19 cellular contexts compared by ENCODE assay signal in the genomic region with DNA sequence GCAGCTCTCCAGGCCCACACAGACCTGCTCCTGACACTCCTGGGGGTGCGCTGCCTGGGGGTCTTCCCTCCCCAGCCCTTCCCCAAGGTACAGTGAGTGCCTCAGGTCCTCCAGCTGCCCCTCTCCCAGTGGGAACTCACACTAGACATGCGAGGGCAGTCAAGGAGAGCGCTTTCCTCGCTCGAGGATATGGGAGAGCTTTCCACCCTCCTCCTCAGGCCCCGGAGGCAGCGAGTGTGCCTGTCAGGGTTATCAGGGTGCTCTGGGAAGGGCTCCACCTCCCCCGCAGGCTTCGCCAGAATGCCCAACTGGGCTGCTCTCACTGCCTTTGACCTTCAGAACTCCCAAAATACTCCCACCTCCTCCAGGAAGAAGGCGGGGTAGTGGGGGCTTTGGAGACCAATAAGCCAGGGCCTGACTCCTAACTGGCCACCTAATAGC.
"Had no signal": no experiment of that assay in that cellular context is flagged by ENCODE, and none has a peak within 500 bp of the region (broad histone marks: within the 10 kb centered on the region; RNA-seq: fewer than 3 reads in every experiment).

No MANE protein-coding gene starts in this region.

- H3K4me3 ChIP-seq: heart left ventricle, left lung had no signal

- H3K36me3 ChIP-seq: heart left ventricle, left lung, neutrophil had no signal

- H3K9ac ChIP-seq: parathyroid adenoma had no signal

- H3K27me3 ChIP-seq: left lung had no signal

- ATAC-seq: activated CD4-positive, CD25-positive, alpha-beta regulatory T cell treated with anti-CD3 and anti-CD28 coated beads, Interleukin-2, amount 50 U/mL, for 24 hours; activated naive CD8-positive, alpha-beta T cell treated with anti-CD3 and anti-CD28 coated beads, Interleukin-2, amount 50 U/mL, for 24 hours; activated T-cell treated with anti-CD3 and anti-CD28 coated beads, Interleukin-2, amount 50 U/mL, for 72 hours; heart left ventricle; left lung; natural killer cell; right cardiac atrium; stimulated activated effector memory CD8-positive, alpha-beta T cell treated with anti-CD3 and anti-CD28 coated beads, Interleukin-12 subunit alpha, Interleukin-12 subunit beta, amount 100 ng/mL, for 72 hours; stimulated activated naive CD8-positive, alpha-beta T cell treated with anti-CD3 and anti-CD28 coated beads, Interleukin-15, amount 100 ng/mL, for 72 hours had no signal

- H3K4me1 ChIP-seq: left lung, parathyroid adenoma had no signal

- H3K9me3 ChIP-seq: heart left ventricle, left lung, neutrophil had no signal

- H3K27ac ChIP-seq: epithelial cell of prostate, heart left ventricle, left lung, neutrophil, parathyroid adenoma had no signal

- DNase-seq: activated CD4-positive, alpha-beta memory T cell treated with anti-CD3 and anti-CD28 coated beads, Interleukin-2, amount 10 ng/mL, durations not matched to agents 7 days and 5 days; activated CD4-positive, alpha-beta T cell treated with anti-CD3 and anti-CD28 coated beads, Interleukin-2, amount 10 ng/mL, durations not matched to agents 24 days and 14 days; activated effector memory CD4-positive, alpha-beta T cell treated with Interleukin-2 at 50 U/mL for 16 hours; activated naive CD8-positive, alpha-beta T cell treated with anti-CD3 and anti-CD28 coated beads, Interleukin-2, amount 50 U/mL, for 24 hours; activated T-cell treated with anti-CD3 and anti-CD28 coated beads, Interleukin-2, amount 50 U/mL, for 72 hours; heart left ventricle; left lung; mammary epithelial cell; midbrain; natural killer cell; right cardiac atrium; small intestine; stimulated activated CD4-positive, alpha-beta T cell treated with anti-CD3 and anti-CD28 coated beads, Interleukin-2, amount 100 ng/mL, for 24 hours had no signal

- H2AFZ ChIP-seq: parathyroid adenoma had no signal
